Comparison of ENCODE assay signal across 8 cellular contexts in genomic region chr14:97218713-97219355, GRCh38.
DNase-seq lines count a peak whose midpoint lies in the region; ATAC-seq lines count a peak whose summit lies in the region.

No MANE protein-coding gene starts in this region.

- H3K4me3 Mint-ChIP-seq in T-helper 1 cell treated with Interleukin-12 subunit alpha and Interleukin-12 subunit beta and Interleukin-4 antibody, amounts not matched to agents 30 μg/mL and 1 μg/mL, for 36 hours: peak overlapping the region; percentile 80

- no peak overlapping the region for H3K14ac ChIP-seq in neuronal stem cell (ENCODE audit: low read length)

- peaks cover 64% of the 10 kb centered on the region for H3K27me3 Mint-ChIP-seq in T-helper 1 cell treated with Interleukin-12 subunit alpha and Interleukin-12 subunit beta and Interleukin-4 antibody, amounts not matched to agents 30 μg/mL and 1 μg/mL, for 36 hours (ENCODE audit: low read depth)

- WGBS in neuronal stem cell (ENCODE audit: extremely low coverage in 2 of 2, insufficient read length in 2 of 2, insufficient replicate concordance in 1 of 2), 2 donors: no CpG with 5 or more reads among the region's 49 CpGs

- ATAC-seq in HG03175 (IDR thresholded peaks at IDR 0.05; ENCODE audit: unreplicated experiment) (no peak), HG02981 (IDR thresholded peaks at IDR 0.05; ENCODE audit: unreplicated experiment) (no peak)

- H3K4me1 ChIP-seq in neuronal stem cell (ENCODE audit: control insufficient read depth in 2 of 2, insufficient read depth in 1 of 2, low read depth in 1 of 2, low read length in 2 of 2): peaks cover 2 to 6% of the 10 kb centered on the region in 2 donors

- no peak overlapping the region for H2AK5ac ChIP-seq in neuronal stem cell (ENCODE audit: low read depth, low read length)

- peak overlapping the region; percentile 87 for H2BK15ac ChIP-seq in neuronal stem cell (ENCODE audit: low read length)

- H3K9me3 ChIP-seq in neuronal stem cell (replicated peaks in 1 of 2; ENCODE audit: control insufficient read depth in 2 of 2, insufficient read depth in 1 of 2, low read depth in 1 of 2, low read length in 2 of 2): no peaks in the 10 kb centered on the region

- peak overlapping the region; percentile 66 for H3K23ac ChIP-seq in neuronal stem cell (ENCODE audit: low read depth, low read length, poor library complexity)

- no peak overlapping the region for H3K4ac ChIP-seq in neuronal stem cell (ENCODE audit: low read length)

- no peak overlapping the region for H3K9ac ChIP-seq in neuronal stem cell (ENCODE audit: low read depth, low read length, poor library complexity)

- H3K18ac ChIP-seq in neuronal stem cell (ENCODE audit: low read length): peak overlapping the region; percentile 99

- no peaks in the 10 kb centered on the region for H3K9me3 Mint-ChIP-seq in T-helper 1 cell treated with Interleukin-12 subunit alpha and Interleukin-12 subunit beta and Interleukin-4 antibody, amounts not matched to agents 30 μg/mL and 1 μg/mL, for 36 hours

- H3K4me2 ChIP-seq in neuronal stem cell (ENCODE audit: insufficient read depth, low read length, poor library complexity, severe bottlenecking): peak overlapping the region; percentile 90

- peaks cover 2% of the 10 kb centered on the region for H3K36me3 Mint-ChIP-seq in T-helper 1 cell treated with Interleukin-12 subunit alpha and Interleukin-12 subunit beta and Interleukin-4 antibody, amounts not matched to agents 30 μg/mL and 1 μg/mL, for 36 hours (ENCODE audit: low read depth)

- H3K36me3 ChIP-seq in neuronal stem cell (replicated peaks in 1 of 2; ENCODE audit: control insufficient read depth in 2 of 2, insufficient read depth in 2 of 2, low read length in 2 of 2): no peaks in the 10 kb centered on the region

- peak overlapping the region; percentile 81 for H2AFZ ChIP-seq in neuronal stem cell (ENCODE audit: low read length)

- H3K4me3 ChIP-seq in neuronal stem cell (ENCODE audit: low read length in 2 of 2): peak overlapping the region in 1 of 2 donors; percentile 89

- no peak overlapping the region for H3K27ac Mint-ChIP-seq in T-helper 1 cell treated with Interleukin-12 subunit alpha and Interleukin-12 subunit beta and Interleukin-4 antibody, amounts not matched to agents 30 μg/mL and 1 μg/mL, for 36 hours

- peak overlapping the region; percentile 39 for H2BK120ac ChIP-seq in neuronal stem cell (ENCODE audit: low read depth, low read length)

- no peak overlapping the region for H2BK12ac ChIP-seq in neuronal stem cell (ENCODE audit: low read length)

- peaks cover 0 to 27% (median 11%) of the 10 kb centered on the region in 3 experiments for H3K27me3 ChIP-seq in neuronal stem cell (ENCODE audit: control insufficient read depth in 3 of 3, insufficient read depth in 3 of 3, low read depth in 1 of 3, low read length in 3 of 3)

- no peak overlapping the region for H4K91ac ChIP-seq in neuronal stem cell (ENCODE audit: low read depth, low read length, poor library complexity)

- H3K4me1 Mint-ChIP-seq in T-helper 1 cell treated with Interleukin-12 subunit alpha and Interleukin-12 subunit beta and Interleukin-4 antibody, amounts not matched to agents 30 μg/mL and 1 μg/mL, for 36 hours (ENCODE audit: low read depth): peaks cover 14% of the 10 kb centered on the region

- no peak overlapping the region for H3K27ac ChIP-seq in neuronal stem cell (replicated peaks; ENCODE audit: low read length)

- H2BK5ac ChIP-seq in neuronal stem cell (ENCODE audit: low read length): no peak overlapping the region

- DNase-seq in Ammon's horn (ENCODE audit: low spot score) (peak; percentile 14), ecto neural progenitor cell (ENCODE audit: low spot score) (peak; percentile 77), neuronal stem cell (ENCODE audit: low spot score) (peak; percentile 49), GDM1 (lab: John Stamatoyannopoulos, UW) (no peak), AML-193 (lab: John Stamatoyannopoulos, UW) (no peak)

- H3K79me1 ChIP-seq in neuronal stem cell (ENCODE audit: low read depth, low read length): no peaks in the 10 kb centered on the region

- H4K8ac ChIP-seq in neuronal stem cell (ENCODE audit: low read depth, low read length): no peak overlapping the region

Comparison
In these comparisons a context has a peak if more than half of its experiments do, and no peak if none do; other contexts are left out.
1. DNase-seq: peak in Ammon's horn (single experiment), ecto neural progenitor cell (single experiment) and neuronal stem cell (single experiment); none in GDM1 (single experiment) and AML-193 (0 of 2).